Comparison of ENCODE assay signal across 24 cellular contexts in genomic region chr20:62770916-62771315, GRCh38. TPM values are rescaled to one million over a fixed set of nuclear protein-coding genes. Genes with fewer than 3 reads are reported as not detected.
DNase-seq lines count a peak whose midpoint lies in the region; ATAC-seq and TF ChIP-seq lines count a peak whose summit lies in the region.
"Had no signal": no experiment of that assay in that cellular context is flagged by ENCODE, and none has a peak within 500 bp of the region (broad histone marks: within the 10 kb centered on the region; RNA-seq: fewer than 3 reads in every experiment).

No MANE protein-coding gene starts in this region.

- H3K4me1 ChIP-seq in BLaER1 (peaks cover 99% of the 10 kb centered on the region), right cardiac atrium (ENCODE audit: control insufficient read depth, insufficient read depth, low read length) (no peaks in the 10 kb centered on the region), psoas muscle (no peaks in the 10 kb centered on the region)
- H3K4me1 ChIP-seq in CD8-positive, alpha-beta memory T cell (ENCODE audit: insufficient read depth, low read length): peaks cover 30% of the 10 kb centered on the region

- CTCF ChIA-PET in RWPE1 (lab: Yijun Ruan, JAX): interaction anchor here (0.7 to 1.1 kb wide), 2 partner anchors 31 to 395 kb away, joined by 3 to 6 read pairs; no protein-coding TSS in a partner anchor
- CTCF ChIA-PET in CD8-positive, alpha-beta memory T cell (lab: Charles Lee): interaction anchor here (1.1 kb wide), 1 partner anchor 23 kb away, joined by 3 read pairs; no protein-coding TSS in a partner anchor

- ATAC-seq in right cardiac atrium: no peak
- no peak for ATAC-seq in psoas muscle
- ATAC-seq: A549 had no signal

- POLR2A ChIA-PET in RWPE1 (lab: Yijun Ruan, JAX; ENCODE audit: low non-redundant PET): interaction anchor here (0.6 kb wide), 2 partner anchors 11 to 60 kb away, joined by 3 to 5 read pairs; no protein-coding TSS in a partner anchor
- POLR2A ChIA-PET in CD8-positive, alpha-beta memory T cell (lab: Charles Lee): no interaction called here

- H3K36me3 Mint-ChIP-seq in CD8-positive, alpha-beta memory T cell: no peaks in the 10 kb centered on the region
- H3K36me3 Mint-ChIP-seq in activated T-helper 1 cell treated with anti-CD3 and anti-CD28 coated beads, Interleukin-12 subunit alpha, Interleukin-12 subunit beta, Interleukin-2, Interleukin-4 antibody, amounts not matched to agents 30 ng/mL and 10 ng/mL and 1 ng/mL, durations not matched to agents 14 hours and 24 hours and 36 hours (ENCODE audit: low read depth): no peaks in the 10 kb centered on the region
- H3K36me3 Mint-ChIP-seq: IgD-negative memory B cell had no signal

- H3K9me3 Mint-ChIP-seq in CD8-positive, alpha-beta memory T cell: no peaks in the 10 kb centered on the region
- no peaks in the 10 kb centered on the region for H3K9me3 Mint-ChIP-seq in activated T-helper 1 cell treated with anti-CD3 and anti-CD28 coated beads, Interleukin-12 subunit alpha, Interleukin-12 subunit beta, Interleukin-2, Interleukin-4 antibody, amounts not matched to agents 30 ng/mL and 10 ng/mL and 1 ng/mL, durations not matched to agents 14 hours and 24 hours and 36 hours
- H3K9me3 Mint-ChIP-seq: CD4-positive, alpha-beta T cell; IgD-negative memory B cell had no signal

- peak overlapping the region; percentile 80 for H3K4me2 ChIP-seq in BLaER1
- H3K4me2 ChIP-seq: A549 had no signal

- H3K9ac ChIP-seq in BLaER1: peak overlapping the region; percentile 27; the same call in 1 of the 2 replicates
- H3K9ac ChIP-seq: GM23248 had no signal

- H4K20me1 ChIP-seq in BLaER1: no peaks in the 10 kb centered on the region

- no peak overlapping the region for H3K4me3 ChIP-seq in BLaER1
- no peak overlapping the region for H3K4me3 ChIP-seq in right cardiac atrium (ENCODE audit: low read length)
- H3K4me3 ChIP-seq in psoas muscle: no peak overlapping the region
- no peak overlapping the region for H3K4me3 ChIP-seq in CD8-positive, alpha-beta memory T cell (ENCODE audit: low read length)
- H3K4me3 ChIP-seq: A549, GM23248, HAP-1 had no signal

- 90% methylated on average over 14 of the region's 14 CpGs for WGBS in right cardiac atrium
- 88 to 95% (median 88%) methylated on average over 14 of the region's 14 CpGs for WGBS in psoas muscle, 3 donors

- peaks cover 16 to 43% (median 21%) of the 10 kb centered on the region in 3 donors for H3K4me1 Mint-ChIP-seq in CD8-positive, alpha-beta memory T cell
- peaks cover 23% of the 10 kb centered on the region for H3K4me1 Mint-ChIP-seq in activated T-helper 1 cell treated with anti-CD3 and anti-CD28 coated beads, Interleukin-12 subunit alpha, Interleukin-12 subunit beta, Interleukin-2, Interleukin-4 antibody, amounts not matched to agents 30 ng/mL and 10 ng/mL and 1 ng/mL, durations not matched to agents 14 hours and 24 hours and 36 hours (ENCODE audit: low read depth)

- no peak overlapping the region for H3K4me3 Mint-ChIP-seq in CD8-positive, alpha-beta memory T cell
- H3K4me3 Mint-ChIP-seq in activated T-helper 1 cell treated with anti-CD3 and anti-CD28 coated beads, Interleukin-12 subunit alpha, Interleukin-12 subunit beta, Interleukin-2, Interleukin-4 antibody, amounts not matched to agents 30 ng/mL and 10 ng/mL and 1 ng/mL, durations not matched to agents 14 hours and 24 hours and 36 hours: no peak overlapping the region
- H3K4me3 Mint-ChIP-seq: CD4-positive, alpha-beta T cell; IgD-negative memory B cell had no signal

- H3K36me3 ChIP-seq in BLaER1: no peaks in the 10 kb centered on the region
- H3K36me3 ChIP-seq in psoas muscle (ENCODE audit: insufficient read depth in 1 of 2, low read depth in 1 of 2): no peaks in the 10 kb centered on the region
- H3K36me3 ChIP-seq in CD8-positive, alpha-beta memory T cell (ENCODE audit: insufficient read depth, low read length): no peaks in the 10 kb centered on the region
- H3K36me3 ChIP-seq: BE2C, HAP-1 had no signal

- H3K27me3 Mint-ChIP-seq in CD8-positive, alpha-beta memory T cell: no peaks in the 10 kb centered on the region
- H3K27me3 Mint-ChIP-seq in activated T-helper 1 cell treated with anti-CD3 and anti-CD28 coated beads, Interleukin-12 subunit alpha, Interleukin-12 subunit beta, Interleukin-2, Interleukin-4 antibody, amounts not matched to agents 30 ng/mL and 10 ng/mL and 1 ng/mL, durations not matched to agents 14 hours and 24 hours and 36 hours (ENCODE audit: insufficient read depth): peaks cover 7% of the 10 kb centered on the region
- H3K27me3 Mint-ChIP-seq: CD4-positive, alpha-beta T cell had no signal

- intact Hi-C loops in right cardiac atrium (cut with DNase I): no loop called here
- intact Hi-C loops in psoas muscle (cut with DNase I): loop anchor here in 1 of 2 donors (5.0 kb wide), 1 partner anchor 84 kb away; no protein-coding TSS in a partner anchor
- intact Hi-C loops in activated T-helper 1 cell treated with anti-CD3 and anti-CD28 coated beads, Interleukin-12 subunit alpha, Interleukin-12 subunit beta, Interleukin-2, Interleukin-4 antibody, amounts not matched to agents 30 ng/mL and 10 ng/mL and 1 ng/mL, durations not matched to agents 14 hours and 24 hours and 36 hours (cut with micrococcal nuclease): no loop called here

- DNase-seq in RWPE1 (ENCODE audit: low spot score): no peak
- peak; percentile 1 to 19 (median 9) for DNase-seq in right cardiac atrium
- DNase-seq in psoas muscle: peak; percentile 5 to 38
- DNase-seq in stimulated activated CD4-positive, alpha-beta T cell treated with anti-CD3 and anti-CD28 coated beads, Interleukin-1b, Interleukin-23, amount 100 ng/mL, for 48 hours: no peak
- no peak for DNase-seq in CD8-positive, alpha-beta memory T cell
- DNase-seq in activated T-helper 1 cell treated with anti-CD3 and anti-CD28 coated beads, Interleukin-12 subunit alpha, Interleukin-12 subunit beta, Interleukin-2, Interleukin-4 antibody, amounts not matched to agents 30 ng/mL and 10 ng/mL and 1 ng/mL, durations not matched to agents 14 hours and 24 hours and 36 hours (ENCODE audit: low spot score): no peak
- DNase-seq: BE2C; Caco-2; CD4-positive, alpha-beta T cell; DMS 273 treated with DMSO at 0.1 percent for 48 hours; DMS79 treated with DMSO at 0.1 percent for 48 hours; GM23248; Karpas-422; NCI-H1417; NCI-H1694 treated with DMSO at 0.1 percent for 48 hours; NCI-H446; NCI-H526; OCI-M1; SHP77 had no signal

- TF ChIP-seq CTCF in RWPE1 (conservative IDR thresholded peaks at IDR 0.05; ENCODE audit: low read depth) (no peak), psoas muscle (IDR thresholded peaks at IDR 0.05) (no peak)

- H3K27ac ChIP-seq in BLaER1 (no peak overlapping the region), RWPE1 (peak overlapping the region; percentile 99), right cardiac atrium (ENCODE audit: low read length) (no peak overlapping the region), psoas muscle (no peak overlapping the region)
- no peak overlapping the region for H3K27ac ChIP-seq in CD8-positive, alpha-beta memory T cell (ENCODE audit: low read depth, low read length)
- H3K27ac ChIP-seq: A549, GM23248 had no signal

- H3K27ac Mint-ChIP-seq in CD8-positive, alpha-beta memory T cell: no peak overlapping the region
- no peak overlapping the region for H3K27ac Mint-ChIP-seq in activated T-helper 1 cell treated with anti-CD3 and anti-CD28 coated beads, Interleukin-12 subunit alpha, Interleukin-12 subunit beta, Interleukin-2, Interleukin-4 antibody, amounts not matched to agents 30 ng/mL and 10 ng/mL and 1 ng/mL, durations not matched to agents 14 hours and 24 hours and 36 hours
- H3K27ac Mint-ChIP-seq: CD4-positive, alpha-beta T cell; IgD-negative memory B cell had no signal

- no peaks in the 10 kb centered on the region for H3K27me3 ChIP-seq in BLaER1
- H3K27me3 ChIP-seq in right cardiac atrium (ENCODE audit: control insufficient read depth, insufficient read depth): no peaks in the 10 kb centered on the region
- peaks cover 0 to 63% (median 15%) of the 10 kb centered on the region in 3 donors for H3K27me3 ChIP-seq in psoas muscle (ENCODE audit: insufficient read depth in 3 of 3, low read length in 2 of 3)
- H3K27me3 ChIP-seq in CD8-positive, alpha-beta memory T cell (ENCODE audit: insufficient read depth, low read length, poor library complexity, severe bottlenecking): no peaks in the 10 kb centered on the region
- H3K27me3 ChIP-seq: BE2C had no signal

- H3K9me3 ChIP-seq in BLaER1 (no peaks in the 10 kb centered on the region), right cardiac atrium (ENCODE audit: control insufficient read depth, low read length) (no peaks in the 10 kb centered on the region), psoas muscle (no peaks in the 10 kb centered on the region)
- no peaks in the 10 kb centered on the region for H3K9me3 ChIP-seq in CD8-positive, alpha-beta memory T cell (ENCODE audit: low read length)
- H3K9me3 ChIP-seq: A549, BE2C, Caco-2, HAP-1 had no signal

RNA-seq across cellular contexts. Expression of gene MRGBP, which starts 25.4 kb away (rescaled TPM):
- total RNA-seq in right cardiac atrium: 10 to 100 TPM in 1 of 4 donors, 1 to 10 TPM in 3; 8.3 to 10.9 (median 8.6) TPM
- polyA plus RNA-seq in right cardiac atrium: 12.1 TPM
- total RNA-seq in psoas muscle: 1 to 10 TPM; 5.1 to 7.2 (median 5.7) TPM
- polyA plus RNA-seq in psoas muscle: 10 to 100 TPM in 1 of 3 donors, 1 to 10 TPM in 2; 6.5 to 11.4 (median 7.8) TPM
- total RNA-seq in CD8-positive, alpha-beta memory T cell: 10 to 100 TPM; 14.8 TPM
- polyA plus RNA-seq in CD8-positive, alpha-beta memory T cell: 10.7 TPM
- 17.8 and 19.5 TPM in 2 replicates for total RNA-seq in activated T-helper 1 cell treated with anti-CD3 and anti-CD28 coated beads, Interleukin-12 subunit alpha, Interleukin-12 subunit beta, Interleukin-2, Interleukin-4 antibody, amounts not matched to agents 30 ng/mL and 10 ng/mL and 1 ng/mL, durations not matched to agents 14 hours and 24 hours and 36 hours

RNA-seq across cellular contexts. Expression of gene OGFR, which starts 33.7 kb away (rescaled TPM):
- total RNA-seq in right cardiac atrium (10 to 100 TPM; 21.0 to 29.6 (median 24.2) TPM), psoas muscle (10 to 100 TPM; 17.3 to 20.9 (median 19.4) TPM)
- polyA plus RNA-seq in right cardiac atrium (26.6 TPM), psoas muscle (10 to 100 TPM; 11.6 to 21.6 (median 15.5) TPM)
- total RNA-seq in CD8-positive, alpha-beta memory T cell: 10 to 100 TPM; 45.7 to 47.9 TPM
- 64.2 TPM for polyA plus RNA-seq in CD8-positive, alpha-beta memory T cell
- total RNA-seq in activated T-helper 1 cell treated with anti-CD3 and anti-CD28 coated beads, Interleukin-12 subunit alpha, Interleukin-12 subunit beta, Interleukin-2, Interleukin-4 antibody, amounts not matched to agents 30 ng/mL and 10 ng/mL and 1 ng/mL, durations not matched to agents 14 hours and 24 hours and 36 hours: 51.2 and 56.4 TPM in 2 replicates

RNA-seq across cellular contexts. Expression of gene COL9A3, which starts 45.9 kb away (rescaled TPM):
- total RNA-seq in right cardiac atrium (1 to 10 TPM; 4.3 to 6.9 (median 5.6) TPM), psoas muscle (under 1 TPM in 3 of 4 donors, not detected in 1; 0.27 to 0.67 (median 0.40) TPM)
- polyA plus RNA-seq in right cardiac atrium (13.0 TPM), psoas muscle (under 1 TPM; 0.51 to 0.86 (median 0.67) TPM)
- total RNA-seq in CD8-positive, alpha-beta memory T cell: not detected
- polyA plus RNA-seq in CD8-positive, alpha-beta memory T cell: not detected
- total RNA-seq in activated T-helper 1 cell treated with anti-CD3 and anti-CD28 coated beads, Interleukin-12 subunit alpha, Interleukin-12 subunit beta, Interleukin-2, Interleukin-4 antibody, amounts not matched to agents 30 ng/mL and 10 ng/mL and 1 ng/mL, durations not matched to agents 14 hours and 24 hours and 36 hours: not detected in 2 replicates
- total RNA-seq: CD4-positive, alpha-beta T cell; GM23248; MCF 10A had no signal

Comparison
In these comparisons a context has a peak if more than half of its experiments do, and no peak if none do; other contexts are left out.
1. DNase-seq: peak in right cardiac atrium (3 of 3) and psoas muscle (2 of 2); none in RWPE1 (single experiment), stimulated activated CD4-positive, alpha-beta T cell treated with anti-CD3 and anti-CD28 coated beads, Interleukin-1b, Interleukin-23, amount 100 ng/mL, for 48 hours (single experiment), CD8-positive, alpha-beta memory T cell (0 of 5) and activated T-helper 1 cell treated with anti-CD3 and anti-CD28 coated beads, Interleukin-12 subunit alpha, Interleukin-12 subunit beta, Interleukin-2, Interleukin-4 antibody, amounts not matched to agents 30 ng/mL and 10 ng/mL and 1 ng/mL, durations not matched to agents 14 hours and 24 hours and 36 hours (single experiment).